In the genomic region with DNA sequence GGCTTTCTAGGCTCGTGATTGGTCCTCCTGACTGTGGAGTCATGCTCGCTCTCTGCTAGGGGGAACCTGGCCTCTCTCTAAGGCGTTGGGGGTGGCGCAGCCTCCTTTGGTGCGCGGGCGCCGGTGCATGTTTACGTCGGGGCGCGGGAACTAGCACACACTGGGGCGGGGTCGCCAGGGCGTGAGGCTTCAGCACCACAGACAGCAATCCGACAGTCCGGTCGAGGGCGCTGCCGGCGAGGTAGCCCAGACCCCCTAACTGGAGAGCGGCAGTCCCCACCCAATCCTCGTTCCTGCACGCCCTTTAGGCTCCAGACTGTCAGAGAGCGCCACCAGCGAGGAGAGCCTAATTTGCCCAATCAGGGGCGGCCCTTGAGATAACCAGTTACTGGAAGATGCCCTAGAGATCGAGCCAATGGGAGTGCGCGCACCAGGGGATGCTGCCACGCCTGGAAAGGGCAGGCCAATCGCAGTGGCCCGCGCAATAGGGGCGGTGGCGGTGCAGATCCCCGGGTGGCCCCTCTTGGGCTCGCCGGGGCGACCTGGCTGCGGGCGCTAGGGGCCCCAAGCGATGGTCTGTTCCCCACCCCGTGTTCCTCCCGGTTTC, we compare ENCODE assay signal across 8 cellular contexts. TPM values are rescaled to one million over a fixed set of nuclear protein-coding genes. Genes with fewer than 3 reads are reported as not detected.
A peak's percentile ranks its signal among the peaks of the same experiment; 100 is the strongest.
DNase-seq lines count a peak whose midpoint lies in the region; ATAC-seq, FAIRE-seq and TF ChIP-seq lines count a peak whose summit lies in the region.

No MANE protein-coding gene starts in this region.

- H3K27ac ChIP-seq in pancreas (no peak overlapping the region), tibial nerve (no peak overlapping the region)

- H3K4me3 ChIP-seq in LNCaP clone FGC (ENCODE audit: low read depth, low read length) (peak overlapping the region; percentile 57), pancreas (peak overlapping the region in 1 of 4 donors; percentile 35), tibial nerve (peak overlapping the region in 3 of 4 donors; percentile 15 to 46 (median 33))

- H3K9me3 ChIP-seq in pancreas (no peaks in the 10 kb centered on the region), tibial nerve (peaks cover 0 to 5% (median 0%) of the 10 kb centered on the region in 4 donors)

- H3K36me3 ChIP-seq in pancreas (peaks cover 0 to 5% (median 0%) of the 10 kb centered on the region in 3 donors), tibial nerve (peaks cover 0 to 38% (median 6%) of the 10 kb centered on the region in 3 donors)

- TF ChIP-seq CTCF in LNCaP clone FGC (IDR thresholded peaks at IDR 0.05; ENCODE audit: control insufficient read depth, extremely low read depth, insufficient read depth) (peak; percentile 15; the same call in 1 of the 2 replicates), pancreas (IDR thresholded peaks at IDR 0.05) (no peak), tibial nerve (IDR thresholded peaks at IDR 0.05) (no peak)

- WGBS in pancreas, 2 donors = 5 to 6% methylated on average over 40 to 45 of the region's 45 CpGs
- WGBS in tibial nerve, 2 donors = 0 to 2% methylated on average over 4 to 30 of the region's 45 CpGs

- DNase-seq in DMS 273 treated with DMSO at 0.1 percent for 48 hours (lab: John Stamatoyannopoulos, UW) = peak; percentile 96
- DNase-seq in LNCaP clone FGC (ENCODE audit: low read depth) = peak; percentile 83
- peak; percentile 51 for DNase-seq in activated gamma-delta T cell treated with anti-CD3 and anti-CD28 coated beads, Interleukin-2, amount 50 U/mL, for 16 hours (ENCODE audit: low read depth)
- DNase-seq in globus pallidus (ENCODE audit: low spot score) = peak; percentile 98
- peak in 4 of 6 donors; percentile 37 to 78 (median 57) for DNase-seq in pancreas
- peak in 1 of 2 donors; percentile 34 for DNase-seq in tibial nerve (ENCODE audit: low spot score in 2 of 2)

- peak; percentile 88 for TF ChIP-seq POLR2A in Raji (IDR thresholded peaks at IDR 0.05; ENCODE audit: insufficient read depth, low read depth, low read length)
- TF ChIP-seq POLR2A in tibial nerve (IDR thresholded peaks at IDR 0.05) = no peak

- no peak for TF ChIP-seq EP300 in tibial nerve (IDR thresholded peaks at IDR 0.05)

- peaks cover 0 to 15% (median 5%) of the 10 kb centered on the region in 4 donors for H3K27me3 ChIP-seq in pancreas
- peaks cover 0 to 65% of the 10 kb centered on the region in 2 donors for H3K27me3 ChIP-seq in tibial nerve

- intact Hi-C loops in pancreas (cut with DNase I) = loop anchor here in 1 of 3 donors (10.0 kb wide), 1 partner anchor 187 kb away; a partner anchor contains a TSS

- ATAC-seq in GM21723 (IDR thresholded peaks at IDR 0.05; ENCODE audit: unreplicated experiment) = peak; percentile 66
- peak; percentile 27 to 82 (median 60) for ATAC-seq in pancreas

- FAIRE-seq in pancreas (lab: Jason Lieb, UNC) = no peak

- H3K4me1 ChIP-seq in pancreas (peaks cover 0 to 17% (median 14%) of the 10 kb centered on the region in 3 donors), tibial nerve (peaks cover 0 to 47% (median 22%) of the 10 kb centered on the region in 4 donors)

RNA-seq across cellular contexts. Expression of a gene that starts 1.0 kb away (rescaled TPM):
- total RNA-seq in pancreas = under 1 TPM in 1 of 6 donors, not detected in 5; 0.15 TPM
- under 1 TPM; 0.08 to 0.16 TPM for polyA plus RNA-seq in pancreas
- total RNA-seq in tibial nerve = not detected

RNA-seq across cellular contexts. Expression of a gene that starts 23.8 kb away (rescaled TPM):
- total RNA-seq in pancreas (1 to 10 TPM; 4.5 to 6.2 (median 5.6) TPM), tibial nerve (10 to 100 TPM in 2 of 4 donors, 1 to 10 TPM in 2; 7.2 to 22.9 (median 11.7) TPM)
- 10 to 100 TPM; 21.8 to 25.6 TPM for polyA plus RNA-seq in pancreas

RNA-seq across cellular contexts. Expression of a gene that starts 46.4 kb away (rescaled TPM):
- 100 to 1,000 TPM; 132 to 217 (median 175) TPM for total RNA-seq in pancreas
- polyA plus RNA-seq in pancreas = 100 to 1,000 TPM; 114 to 140 TPM
- 100 to 1,000 TPM in 1 of 4 donors, 10 to 100 TPM in 3; 94.0 to 101 (median 97.4) TPM for total RNA-seq in tibial nerve

RNA-seq across cellular contexts. Expression of a gene that starts 47.0 kb away (rescaled TPM):
- total RNA-seq in pancreas (under 1 TPM; 0.13 to 0.44 (median 0.26) TPM), tibial nerve (1 to 10 TPM in 1 of 4 donors, under 1 TPM in 1, not detected in 2; 0.42 to 1.3 TPM)
- 1 to 10 TPM in 1 of 2 donors, under 1 TPM in 1; 0.84 to 1.8 TPM for polyA plus RNA-seq in pancreas

RNA-seq across cellular contexts. Expression of a gene that starts 47.1 kb away (rescaled TPM):
- 10 to 100 TPM; 32.1 to 54.8 (median 36.9) TPM for total RNA-seq in pancreas
- polyA plus RNA-seq in pancreas = 10 to 100 TPM; 60.3 to 87.3 TPM
- 10 to 100 TPM; 45.2 to 81.6 (median 58.4) TPM for total RNA-seq in tibial nerve
